In the genomic region with DNA sequence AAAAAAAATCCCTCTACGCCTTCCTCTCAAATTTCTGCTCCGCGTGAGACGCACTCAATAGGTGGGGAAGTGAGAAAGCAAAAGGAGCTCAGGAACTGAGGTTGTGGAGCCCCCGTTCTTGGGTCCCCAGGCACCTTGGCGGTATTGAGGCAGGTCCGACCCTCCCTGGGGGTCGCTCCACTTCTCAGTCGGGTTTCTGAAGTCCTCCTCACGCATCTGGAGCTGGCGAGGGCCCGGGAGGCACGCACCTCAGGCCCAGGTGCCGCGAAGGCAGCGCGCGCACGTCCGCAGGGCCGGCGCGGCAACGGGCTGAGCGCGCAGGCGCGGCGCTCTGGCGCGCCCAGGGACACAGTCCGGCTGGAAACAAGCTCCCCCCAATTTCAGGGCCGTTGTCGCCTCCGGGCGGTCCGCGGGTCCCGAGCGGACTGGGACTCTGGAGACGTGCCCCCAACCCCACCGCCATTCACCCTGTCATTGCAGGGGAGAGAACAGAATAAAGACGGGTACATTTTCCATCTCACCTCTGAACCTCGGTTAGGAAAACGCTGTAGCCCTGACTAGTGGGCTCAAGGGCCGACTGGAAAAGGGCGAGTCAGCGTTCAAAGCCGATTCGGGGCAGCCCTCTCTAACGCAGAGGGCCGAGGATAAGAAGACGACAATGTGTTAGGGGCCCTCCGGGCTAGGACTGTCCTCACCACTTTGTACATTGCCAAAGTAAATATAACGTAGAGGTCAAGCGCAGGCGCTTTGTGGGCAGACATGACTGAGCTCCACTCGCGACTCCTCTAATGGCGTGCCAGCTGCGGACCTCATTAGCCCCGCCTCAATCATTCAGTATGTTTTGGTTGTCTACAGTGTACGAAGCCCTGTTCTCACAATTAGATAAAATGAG, we compare ENCODE assay signal across 1 cellular context.
TF ChIP-seq lines count a peak whose summit lies in the region.

A gene with protein sequence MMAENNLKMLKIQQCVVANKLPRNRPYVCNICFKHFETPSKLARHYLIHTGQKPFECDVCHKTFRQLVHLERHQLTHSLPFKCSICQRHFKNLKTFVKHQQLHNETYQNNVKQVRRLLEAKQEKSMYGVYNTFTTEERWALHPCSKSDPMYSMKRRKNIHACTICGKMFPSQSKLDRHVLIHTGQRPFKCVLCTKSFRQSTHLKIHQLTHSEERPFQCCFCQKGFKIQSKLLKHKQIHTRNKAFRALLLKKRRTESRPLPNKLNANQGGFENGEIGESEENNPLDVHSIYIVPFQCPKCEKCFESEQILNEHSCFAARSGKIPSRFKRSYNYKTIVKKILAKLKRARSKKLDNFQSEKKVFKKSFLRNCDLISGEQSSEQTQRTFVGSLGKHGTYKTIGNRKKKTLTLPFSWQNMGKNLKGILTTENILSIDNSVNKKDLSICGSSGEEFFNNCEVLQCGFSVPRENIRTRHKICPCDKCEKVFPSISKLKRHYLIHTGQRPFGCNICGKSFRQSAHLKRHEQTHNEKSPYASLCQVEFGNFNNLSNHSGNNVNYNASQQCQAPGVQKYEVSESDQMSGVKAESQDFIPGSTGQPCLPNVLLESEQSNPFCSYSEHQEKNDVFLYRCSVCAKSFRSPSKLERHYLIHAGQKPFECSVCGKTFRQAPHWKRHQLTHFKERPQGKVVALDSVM (minus strand): TSS at position 306 of the 892 bp plus-strand sequence. CDS start 4,853 bp downstream, outside the sequence.

TF ChIP-seq in HepG2, 621 proteins besides CTCF, POLR2A, EP300 and RAD21 (continued from another document and continues in another):
- TF ChIP-seq ZNF292 (CRISPR knock-in tag; IDR thresholded peaks at IDR 0.05; ENCODE audit: borderline replicate concordance, low read depth): no peak; the same call in 1 of the 2 replicates
- TF ChIP-seq TEAD2 (CRISPR knock-in tag; IDR thresholded peaks at IDR 0.05): peak; percentile 30; the same call in 1 of the 2 replicates
- peak; percentile 82 for TF ChIP-seq ZC3H13 (CRISPR knock-in tag; IDR thresholded peaks at IDR 0.05)
- peak; percentile 69 for TF ChIP-seq ZNF782 (CRISPR knock-in tag; IDR thresholded peaks at IDR 0.05; ENCODE audit: borderline replicate concordance)
- TF ChIP-seq HIVEP1 (CRISPR knock-in tag; IDR thresholded peaks at IDR 0.05): no peak
- no peak for TF ChIP-seq ZBTB3 (CRISPR knock-in tag; IDR thresholded peaks at IDR 0.05; ENCODE audit: borderline replicate concordance, low read depth)
- peak; percentile 93 for TF ChIP-seq GATAD1 (CRISPR knock-in tag; IDR thresholded peaks at IDR 0.05)
- no peak for TF ChIP-seq ATF1 (CRISPR knock-in tag; IDR thresholded peaks at IDR 0.05)
- no peak; the same call in 1 of the 2 replicates for TF ChIP-seq KLF13 (CRISPR knock-in tag; IDR thresholded peaks at IDR 0.05)
- TF ChIP-seq, protein P1, sequence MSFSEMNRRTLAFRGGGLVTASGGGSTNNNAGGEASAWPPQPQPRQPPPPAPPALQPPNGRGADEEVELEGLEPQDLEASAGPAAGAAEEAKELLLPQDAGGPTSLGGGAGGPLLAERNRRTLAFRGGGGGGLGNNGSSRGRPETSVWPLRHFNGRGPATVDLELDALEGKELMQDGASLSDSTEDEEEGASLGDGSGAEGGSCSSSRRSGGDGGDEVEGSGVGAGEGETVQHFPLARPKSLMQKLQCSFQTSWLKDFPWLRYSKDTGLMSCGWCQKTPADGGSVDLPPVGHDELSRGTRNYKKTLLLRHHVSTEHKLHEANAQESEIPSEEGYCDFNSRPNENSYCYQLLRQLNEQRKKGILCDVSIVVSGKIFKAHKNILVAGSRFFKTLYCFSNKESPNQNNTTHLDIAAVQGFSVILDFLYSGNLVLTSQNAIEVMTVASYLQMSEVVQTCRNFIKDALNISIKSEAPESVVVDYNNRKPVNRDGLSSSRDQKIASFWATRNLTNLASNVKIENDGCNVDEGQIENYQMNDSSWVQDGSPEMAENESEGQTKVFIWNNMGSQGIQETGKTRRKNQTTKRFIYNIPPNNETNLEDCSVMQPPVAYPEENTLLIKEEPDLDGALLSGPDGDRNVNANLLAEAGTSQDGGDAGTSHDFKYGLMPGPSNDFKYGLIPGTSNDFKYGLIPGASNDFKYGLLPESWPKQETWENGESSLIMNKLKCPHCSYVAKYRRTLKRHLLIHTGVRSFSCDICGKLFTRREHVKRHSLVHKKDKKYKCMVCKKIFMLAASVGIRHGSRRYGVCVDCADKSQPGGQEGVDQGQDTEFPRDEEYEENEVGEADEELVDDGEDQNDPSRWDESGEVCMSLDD (CRISPR knock-in tag; IDR thresholded peaks at IDR 0.05; ENCODE audit: borderline replicate concordance): peak; percentile 51; the same call in 1 of the 2 replicates
- TF ChIP-seq, protein P2, sequence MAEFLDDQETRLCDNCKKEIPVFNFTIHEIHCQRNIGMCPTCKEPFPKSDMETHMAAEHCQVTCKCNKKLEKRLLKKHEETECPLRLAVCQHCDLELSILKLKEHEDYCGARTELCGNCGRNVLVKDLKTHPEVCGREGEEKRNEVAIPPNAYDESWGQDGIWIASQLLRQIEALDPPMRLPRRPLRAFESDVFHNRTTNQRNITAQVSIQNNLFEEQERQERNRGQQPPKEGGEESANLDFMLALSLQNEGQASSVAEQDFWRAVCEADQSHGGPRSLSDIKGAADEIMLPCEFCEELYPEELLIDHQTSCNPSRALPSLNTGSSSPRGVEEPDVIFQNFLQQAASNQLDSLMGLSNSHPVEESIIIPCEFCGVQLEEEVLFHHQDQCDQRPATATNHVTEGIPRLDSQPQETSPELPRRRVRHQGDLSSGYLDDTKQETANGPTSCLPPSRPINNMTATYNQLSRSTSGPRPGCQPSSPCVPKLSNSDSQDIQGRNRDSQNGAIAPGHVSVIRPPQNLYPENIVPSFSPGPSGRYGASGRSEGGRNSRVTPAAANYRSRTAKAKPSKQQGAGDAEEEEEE (CRISPR knock-in tag; IDR thresholded peaks at IDR 0.05; ENCODE audit: borderline replicate concordance): no peak
- TF ChIP-seq, protein P3, sequence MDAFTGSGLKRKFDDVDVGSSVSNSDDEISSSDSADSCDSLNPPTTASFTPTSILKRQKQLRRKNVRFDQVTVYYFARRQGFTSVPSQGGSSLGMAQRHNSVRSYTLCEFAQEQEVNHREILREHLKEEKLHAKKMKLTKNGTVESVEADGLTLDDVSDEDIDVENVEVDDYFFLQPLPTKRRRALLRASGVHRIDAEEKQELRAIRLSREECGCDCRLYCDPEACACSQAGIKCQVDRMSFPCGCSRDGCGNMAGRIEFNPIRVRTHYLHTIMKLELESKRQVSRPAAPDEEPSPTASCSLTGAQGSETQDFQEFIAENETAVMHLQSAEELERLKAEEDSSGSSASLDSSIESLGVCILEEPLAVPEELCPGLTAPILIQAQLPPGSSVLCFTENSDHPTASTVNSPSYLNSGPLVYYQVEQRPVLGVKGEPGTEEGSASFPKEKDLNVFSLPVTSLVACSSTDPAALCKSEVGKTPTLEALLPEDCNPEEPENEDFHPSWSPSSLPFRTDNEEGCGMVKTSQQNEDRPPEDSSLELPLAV (CRISPR knock-in tag; conservative IDR thresholded peaks at IDR 0.05; ENCODE audit: low read depth): no peak; the same call in 1 of the 2 replicates
- TF ChIP-seq, protein P4, sequence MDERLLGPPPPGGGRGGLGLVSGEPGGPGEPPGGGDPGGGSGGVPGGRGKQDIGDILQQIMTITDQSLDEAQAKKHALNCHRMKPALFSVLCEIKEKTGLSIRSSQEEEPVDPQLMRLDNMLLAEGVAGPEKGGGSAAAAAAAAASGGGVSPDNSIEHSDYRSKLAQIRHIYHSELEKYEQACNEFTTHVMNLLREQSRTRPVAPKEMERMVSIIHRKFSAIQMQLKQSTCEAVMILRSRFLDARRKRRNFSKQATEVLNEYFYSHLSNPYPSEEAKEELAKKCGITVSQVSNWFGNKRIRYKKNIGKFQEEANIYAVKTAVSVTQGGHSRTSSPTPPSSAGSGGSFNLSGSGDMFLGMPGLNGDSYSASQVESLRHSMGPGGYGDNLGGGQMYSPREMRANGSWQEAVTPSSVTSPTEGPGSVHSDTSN (CRISPR knock-in tag; IDR thresholded peaks at IDR 0.05): no peak
- no peak for TF ChIP-seq ZNF180 (CRISPR knock-in tag; IDR thresholded peaks at IDR 0.05; ENCODE audit: borderline replicate concordance, low read depth)
- no peak for TF ChIP-seq ATF7 (IDR thresholded peaks at IDR 0.05)
- TF ChIP-seq ATF7 (CRISPR knock-in tag; IDR thresholded peaks at IDR 0.05): no peak
- peak; percentile 69 for TF ChIP-seq ZNF891 (CRISPR knock-in tag; IDR thresholded peaks at IDR 0.05)
- TF ChIP-seq ZNF253 (CRISPR knock-in tag; IDR thresholded peaks at IDR 0.05; ENCODE audit: borderline replicate concordance): peak; percentile 46; the same call in 1 of the 2 replicates
- peak; percentile 93 for TF ChIP-seq KDM5A (IDR thresholded peaks at IDR 0.05; ENCODE audit: borderline replicate concordance, low read length)
- TF ChIP-seq POLR2AphosphoS2 (IDR thresholded peaks at IDR 0.05; ENCODE audit: low read depth, low read length): no peak
- TF ChIP-seq CEBPB (IDR thresholded peaks at IDR 0.05; ENCODE audit: borderline replicate concordance, low read depth, low read length): no peak
- TF ChIP-seq ZNF563 (CRISPR knock-in tag; IDR thresholded peaks at IDR 0.05): peak; percentile 93
- peak; percentile 90 for TF ChIP-seq FLYWCH1 (CRISPR knock-in tag; IDR thresholded peaks at IDR 0.05)
- TF ChIP-seq BRCA1 (CRISPR knock-in tag; IDR thresholded peaks at IDR 0.05): peak; percentile 21; the same call in 1 of the 2 replicates
- TF ChIP-seq, protein P5, sequence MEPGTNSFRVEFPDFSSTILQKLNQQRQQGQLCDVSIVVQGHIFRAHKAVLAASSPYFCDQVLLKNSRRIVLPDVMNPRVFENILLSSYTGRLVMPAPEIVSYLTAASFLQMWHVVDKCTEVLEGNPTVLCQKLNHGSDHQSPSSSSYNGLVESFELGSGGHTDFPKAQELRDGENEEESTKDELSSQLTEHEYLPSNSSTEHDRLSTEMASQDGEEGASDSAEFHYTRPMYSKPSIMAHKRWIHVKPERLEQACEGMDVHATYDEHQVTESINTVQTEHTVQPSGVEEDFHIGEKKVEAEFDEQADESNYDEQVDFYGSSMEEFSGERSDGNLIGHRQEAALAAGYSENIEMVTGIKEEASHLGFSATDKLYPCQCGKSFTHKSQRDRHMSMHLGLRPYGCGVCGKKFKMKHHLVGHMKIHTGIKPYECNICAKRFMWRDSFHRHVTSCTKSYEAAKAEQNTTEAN (CRISPR knock-in tag; conservative IDR thresholded peaks at IDR 0.05): peak; percentile 56
- TF ChIP-seq FOXK1 (CRISPR knock-in tag; IDR thresholded peaks at IDR 0.05; ENCODE audit: borderline replicate concordance, low read depth): peak; percentile 58; the same call in 1 of the 2 replicates
- no peak for TF ChIP-seq TOE1 (CRISPR knock-in tag; IDR thresholded peaks at IDR 0.05)
- TF ChIP-seq, protein P6, sequence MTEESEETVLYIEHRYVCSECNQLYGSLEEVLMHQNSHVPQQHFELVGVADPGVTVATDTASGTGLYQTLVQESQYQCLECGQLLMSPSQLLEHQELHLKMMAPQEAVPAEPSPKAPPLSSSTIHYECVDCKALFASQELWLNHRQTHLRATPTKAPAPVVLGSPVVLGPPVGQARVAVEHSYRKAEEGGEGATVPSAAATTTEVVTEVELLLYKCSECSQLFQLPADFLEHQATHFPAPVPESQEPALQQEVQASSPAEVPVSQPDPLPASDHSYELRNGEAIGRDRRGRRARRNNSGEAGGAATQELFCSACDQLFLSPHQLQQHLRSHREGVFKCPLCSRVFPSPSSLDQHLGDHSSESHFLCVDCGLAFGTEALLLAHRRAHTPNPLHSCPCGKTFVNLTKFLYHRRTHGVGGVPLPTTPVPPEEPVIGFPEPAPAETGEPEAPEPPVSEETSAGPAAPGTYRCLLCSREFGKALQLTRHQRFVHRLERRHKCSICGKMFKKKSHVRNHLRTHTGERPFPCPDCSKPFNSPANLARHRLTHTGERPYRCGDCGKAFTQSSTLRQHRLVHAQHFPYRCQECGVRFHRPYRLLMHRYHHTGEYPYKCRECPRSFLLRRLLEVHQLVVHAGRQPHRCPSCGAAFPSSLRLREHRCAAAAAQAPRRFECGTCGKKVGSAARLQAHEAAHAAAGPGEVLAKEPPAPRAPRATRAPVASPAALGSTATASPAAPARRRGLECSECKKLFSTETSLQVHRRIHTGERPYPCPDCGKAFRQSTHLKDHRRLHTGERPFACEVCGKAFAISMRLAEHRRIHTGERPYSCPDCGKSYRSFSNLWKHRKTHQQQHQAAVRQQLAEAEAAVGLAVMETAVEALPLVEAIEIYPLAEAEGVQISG (CRISPR knock-in tag; IDR thresholded peaks at IDR 0.05): peak; percentile 97
- TF ChIP-seq PHF5A (CRISPR knock-in tag; IDR thresholded peaks at IDR 0.05; ENCODE audit: low read depth, unreplicated experiment): no peak
- peak; percentile 32; the same call in 1 of the 2 replicates for TF ChIP-seq ZNF143 (CRISPR knock-in tag; IDR thresholded peaks at IDR 0.05)
- TF ChIP-seq ZSCAN22 (CRISPR knock-in tag; IDR thresholded peaks at IDR 0.05): no peak
- TF ChIP-seq CREM (IDR thresholded peaks at IDR 0.05): peak; percentile 45; the same call in 1 of the 2 replicates
- TF ChIP-seq CREM (CRISPR knock-in tag; IDR thresholded peaks at IDR 0.05): no peak
- TF ChIP-seq, protein P7, sequence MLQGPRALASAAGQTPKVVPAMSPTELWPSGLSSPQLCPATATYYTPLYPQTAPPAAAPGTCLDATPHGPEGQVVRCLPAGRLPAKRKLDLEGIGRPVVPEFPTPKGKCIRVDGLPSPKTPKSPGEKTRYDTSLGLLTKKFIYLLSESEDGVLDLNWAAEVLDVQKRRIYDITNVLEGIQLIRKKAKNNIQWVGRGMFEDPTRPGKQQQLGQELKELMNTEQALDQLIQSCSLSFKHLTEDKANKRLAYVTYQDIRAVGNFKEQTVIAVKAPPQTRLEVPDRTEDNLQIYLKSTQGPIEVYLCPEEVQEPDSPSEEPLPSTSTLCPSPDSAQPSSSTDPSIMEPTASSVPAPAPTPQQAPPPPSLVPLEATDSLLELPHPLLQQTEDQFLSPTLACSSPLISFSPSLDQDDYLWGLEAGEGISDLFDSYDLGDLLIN (CRISPR knock-in tag; IDR thresholded peaks at IDR 0.05; ENCODE audit: borderline replicate concordance): peak; percentile 18; the same call in 1 of the 2 replicates
- no peak for TF ChIP-seq AGO1 (IDR thresholded peaks at IDR 0.05; ENCODE audit: low read depth, low read length, poor library complexity, severe bottlenecking)
- no peak; the same call in 1 of the 2 replicates for TF ChIP-seq NR2F6 (IDR thresholded peaks at IDR 0.05)
- no peak for TF ChIP-seq NR2F6 (CRISPR knock-in tag; IDR thresholded peaks at IDR 0.05)
- TF ChIP-seq HDAC6 (IDR thresholded peaks at IDR 0.05; ENCODE audit: low read depth, low read length): no peak
- 0 out of 2 replicates have a peak, but pooled peaks have one; percentile 71 for TF ChIP-seq ZNF572 (CRISPR knock-in tag; IDR thresholded peaks at IDR 0.05)
- TF ChIP-seq ZNF331 (CRISPR knock-in tag; IDR thresholded peaks at IDR 0.05): peak; percentile 67
- peak; percentile 96 for TF ChIP-seq KDM2A (CRISPR knock-in tag; IDR thresholded peaks at IDR 0.05; ENCODE audit: borderline replicate concordance, low read depth)
